29 cellular contexts compared by ENCODE assay signal in genomic region chr21:39840373-39841097, GRCh38. TPM values are rescaled to one million over a fixed set of nuclear protein-coding genes. Genes with fewer than 3 reads are reported as not detected.
"Had no signal": no experiment of that assay in that cellular context is flagged by ENCODE, and none has a peak within 500 bp of the region (broad histone marks: within the 10 kb centered on the region; RNA-seq: fewer than 3 reads in every experiment).

No MANE protein-coding gene starts in this region.

- H3K4me3 ChIP-seq: cardiac muscle cell, SK-N-MC had no signal

- ATAC-seq: activated CD4-positive, alpha-beta T cell treated with anti-CD3 and anti-CD28 coated beads for 36 hours; activated T-helper 17 cell treated with anti-CD3 and anti-CD28 coated beads, Interleukin-2, amount 50 U/mL, for 72 hours; PC-3; T-cell had no signal

- H3K27me3 ChIP-seq: brain microvascular endothelial cell, cardiac muscle cell had no signal

- H3K27me3 Mint-ChIP-seq: activated CD4-positive, alpha-beta memory T cell treated with anti-CD3 and anti-CD28 coated beads, Interleukin-2, amount 10 ng/mL, durations not matched to agents 7 days and 5 days; activated CD4-positive, alpha-beta T cell treated with anti-CD3 and anti-CD28 coated beads for 36 hours; activated naive CD8-positive, alpha-beta T cell treated with anti-CD3 and anti-CD28 coated beads for 36 hours; activated T-helper 17 cell treated with anti-CD3 and anti-CD28 coated beads, Interleukin-2, amount 50 U/mL, for 72 hours had no signal

- H3K36me3 ChIP-seq: brain microvascular endothelial cell, cardiac muscle cell, WERI-Rb-1 had no signal

- H3K36me3 Mint-ChIP-seq: activated naive CD8-positive, alpha-beta T cell treated with anti-CD3 and anti-CD28 coated beads for 36 hours; T-cell had no signal

- H3K27ac ChIP-seq: brain microvascular endothelial cell, cardiac muscle cell, SK-N-MC, WERI-Rb-1 had no signal

- H3K4me3 Mint-ChIP-seq: activated CD4-positive, alpha-beta memory T cell treated with anti-CD3 and anti-CD28 coated beads, Interleukin-2, amount 10 ng/mL, durations not matched to agents 7 days and 5 days; activated CD4-positive, alpha-beta T cell treated with anti-CD3 and anti-CD28 coated beads for 36 hours; activated naive CD4-positive, alpha-beta T cell treated with anti-CD3 and anti-CD28 coated beads for 36 hours; activated naive CD8-positive, alpha-beta T cell treated with anti-CD3 and anti-CD28 coated beads for 36 hours; activated T-helper 17 cell treated with anti-CD3 and anti-CD28 coated beads, Interleukin-2, amount 50 U/mL, for 72 hours; T-cell had no signal

- H3K4me1 Mint-ChIP-seq: activated CD4-positive, alpha-beta memory T cell treated with anti-CD3 and anti-CD28 coated beads, Interleukin-2, amount 10 ng/mL, durations not matched to agents 7 days and 5 days; activated CD4-positive, alpha-beta T cell treated with anti-CD3 and anti-CD28 coated beads for 36 hours; activated naive CD8-positive, alpha-beta T cell treated with anti-CD3 and anti-CD28 coated beads for 36 hours; activated T-helper 17 cell treated with anti-CD3 and anti-CD28 coated beads, Interleukin-2, amount 50 U/mL, for 72 hours; T-cell had no signal

- H3K27ac Mint-ChIP-seq: activated CD4-positive, alpha-beta memory T cell treated with anti-CD3 and anti-CD28 coated beads, Interleukin-2, amount 10 ng/mL, durations not matched to agents 7 days and 5 days; activated CD4-positive, alpha-beta T cell treated with anti-CD3 and anti-CD28 coated beads for 36 hours; activated naive CD4-positive, alpha-beta T cell treated with anti-CD3 and anti-CD28 coated beads for 36 hours; activated naive CD8-positive, alpha-beta T cell treated with anti-CD3 and anti-CD28 coated beads for 36 hours; activated T-helper 17 cell treated with anti-CD3 and anti-CD28 coated beads, Interleukin-2, amount 50 U/mL, for 72 hours; T-cell had no signal

- DNase-seq: activated CD4-positive, alpha-beta memory T cell treated with anti-CD3 and anti-CD28 coated beads, Interleukin-2, amount 10 ng/mL, durations not matched to agents 7 days and 5 days; activated CD4-positive, alpha-beta T cell treated with anti-CD3 and anti-CD28 coated beads for 36 hours; activated CD4-positive, alpha-beta T cell treated with anti-CD3 and anti-CD28 coated beads, Interleukin-2, amount 50 U/mL, for 1 hour; activated gamma-delta T cell; activated naive CD4-positive, alpha-beta T cell treated with anti-CD3 and anti-CD28 coated beads for 36 hours; activated naive CD8-positive, alpha-beta T cell treated with anti-CD3 and anti-CD28 coated beads for 36 hours; activated T-cell treated with anti-CD3 and anti-CD28 coated beads for 4 hours; activated T-cell treated with anti-CD3 and anti-CD28 coated beads, Interleukin-2, amount 50 U/mL, for 48 hours; brain microvascular endothelial cell; KG1; NCI-H1105; NCI-H1436; NCI-H187; NCI-H2081; NCI-H2171; NCI-H226; NCI-H526; PC-3; SIG-M5; T-cell; T-helper 2 cell; WERI-Rb-1 had no signal

- H3K9me3 Mint-ChIP-seq: activated naive CD4-positive, alpha-beta T cell treated with anti-CD3 and anti-CD28 coated beads for 36 hours; activated naive CD8-positive, alpha-beta T cell treated with anti-CD3 and anti-CD28 coated beads for 36 hours had no signal

RNA-seq across cellular contexts. Expression of gene PCP4, which starts 26.7 kb away (rescaled TPM):
- total RNA-seq: activated CD4-positive, alpha-beta memory T cell treated with anti-CD3 and anti-CD28 coated beads, Interleukin-2, amount 10 ng/mL, durations not matched to agents 7 days and 5 days; activated CD4-positive, alpha-beta T cell treated with anti-CD3 and anti-CD28 coated beads for 36 hours; activated CD8-positive, alpha-beta memory T cell treated with anti-CD3 and anti-CD28 coated beads for 36 hours; activated naive CD4-positive, alpha-beta T cell treated with anti-CD3 and anti-CD28 coated beads for 36 hours; activated naive CD8-positive, alpha-beta T cell treated with anti-CD3 and anti-CD28 coated beads for 36 hours; activated T-helper 17 cell treated with anti-CD3 and anti-CD28 coated beads, Interleukin-2, amount 50 U/mL, for 72 hours; cardiac muscle cell; LHCN-M2; MCF 10A; NCI-H460; PC-3; T-cell had no signal
